ENCODE assay signal across 20 cellular contexts in the genomic region with DNA sequence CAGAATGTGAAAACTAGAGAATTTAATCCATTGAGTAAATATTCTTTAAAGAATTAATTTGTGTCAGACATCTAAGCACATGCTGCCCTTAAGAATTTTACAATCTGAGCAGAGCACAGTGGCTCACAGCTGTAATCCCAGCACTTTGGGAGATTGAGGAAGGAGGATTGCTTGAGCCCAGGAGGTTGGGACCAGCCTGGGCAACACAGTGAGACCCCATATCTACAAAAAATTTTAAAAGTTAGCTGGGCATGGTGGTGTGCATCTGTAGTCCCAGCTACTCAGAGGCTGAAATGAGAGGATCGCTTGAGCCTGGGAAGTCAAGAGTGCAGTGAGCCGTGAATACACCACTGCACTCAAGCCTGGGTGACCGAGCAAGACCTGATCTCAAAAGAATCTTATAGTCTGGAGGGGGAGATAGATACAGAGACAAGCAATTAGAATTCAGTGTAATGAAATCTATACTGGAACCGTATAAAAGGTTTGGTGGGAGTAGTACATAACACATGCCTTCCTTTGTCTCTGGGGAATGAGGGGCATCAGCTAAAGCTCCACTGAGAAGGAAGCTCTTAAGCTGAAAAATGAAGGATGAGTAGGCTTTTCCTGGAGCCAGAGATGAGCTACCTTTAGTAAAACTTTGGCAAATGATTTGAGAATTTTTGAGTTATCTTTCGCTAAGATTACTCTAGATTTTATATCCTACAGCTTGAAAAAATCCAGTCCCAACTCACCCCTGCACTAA. TPM values are rescaled to one million over a fixed set of nuclear protein-coding genes. Genes with fewer than 3 reads are reported as not detected.
DNase-seq lines count a peak whose midpoint lies in the region; ATAC-seq and TF ChIP-seq lines count a peak whose summit lies in the region.
"Had no signal": no experiment of that assay in that cellular context is flagged by ENCODE, and none has a peak within 500 bp of the region (broad histone marks: within the 10 kb centered on the region; RNA-seq: fewer than 3 reads in every experiment).

No MANE protein-coding gene starts in this region.

- intact Hi-C loops in PC-9 (cut with micrococcal nuclease; ENCODE audit: unreplicated experiment): no loop called here

- H4K20me1 ChIP-seq in PC-9 (ENCODE audit: insufficient read depth): no peaks in the 10 kb centered on the region; the same call in 1 of the 2 replicates

- peaks cover 77% of the 10 kb centered on the region for H3K79me2 ChIP-seq in PC-9 (ENCODE audit: low read depth)

- H3K27me3 Mint-ChIP-seq in CD4-positive, CD25-positive, alpha-beta regulatory T cell: no peaks in the 10 kb centered on the region
- no peaks in the 10 kb centered on the region for H3K27me3 Mint-ChIP-seq in WTC11 (ENCODE audit: low read depth)
- H3K27me3 Mint-ChIP-seq: CD4-positive, alpha-beta memory T cell; stimulated activated memory B cell treated with anti-CD40 and anti-IgM and Interleukin-4, amounts not matched to agents 10 μg/mL and 1 μg/mL and 100 μg/mL, for 72 hours had no signal

- no peak overlapping the region for H2AFZ ChIP-seq in PC-9

- TF ChIP-seq CTCF in PC-9 (conservative IDR thresholded peaks at IDR 0.05) (no peak), WTC11 (IDR thresholded peaks at IDR 0.05) (no peak)

- H3K4me1 Mint-ChIP-seq in CD4-positive, CD25-positive, alpha-beta regulatory T cell: peaks cover 45 to 80% (median 59%) of the 10 kb centered on the region in 4 donors
- peaks cover 10% of the 10 kb centered on the region for H3K4me1 Mint-ChIP-seq in WTC11

- no peak overlapping the region for H3K27ac ChIP-seq in CD4-positive, CD25-positive, alpha-beta regulatory T cell (ENCODE audit: insufficient read depth, low read length, poor library complexity, severe bottlenecking)
- 0 out of 2 replicates have a peak overlapping the region, but pooled peaks have one; percentile 5 for H3K27ac ChIP-seq in PC-9
- no peak overlapping the region for H3K27ac ChIP-seq in effector memory CD4-positive, alpha-beta T cell (ENCODE audit: insufficient read depth, low read length, poor library complexity, severe bottlenecking)
- H3K27ac ChIP-seq: left ventricle myocardium inferior had no signal

- no peaks in the 10 kb centered on the region for H3F3A ChIP-seq in PC-9 (ENCODE audit: insufficient read depth, low read depth)

- BruUV-seq in PC-9 (replicated peaks; lab: Mats Ljungman, UMichigan): no TSS peak

- peaks cover 18% of the 10 kb centered on the region for H3K4me1 ChIP-seq in CD4-positive, CD25-positive, alpha-beta regulatory T cell (ENCODE audit: control insufficient read depth, insufficient read depth, low read length, poor library complexity, severe bottlenecking)
- H3K4me1 ChIP-seq in PC-9 (replicated peaks; ENCODE audit: insufficient read depth): peaks cover 9% of the 10 kb centered on the region
- H3K4me1 ChIP-seq in effector memory CD4-positive, alpha-beta T cell (ENCODE audit: control insufficient read depth, insufficient read depth, low read length, poor library complexity, severe bottlenecking): peaks cover 4% of the 10 kb centered on the region

- H3K4me3 ChIP-seq in CD4-positive, CD25-positive, alpha-beta regulatory T cell (ENCODE audit: low read depth, low read length): no peak overlapping the region
- no peak overlapping the region for H3K4me3 ChIP-seq in PC-9
- no peak overlapping the region for H3K4me3 ChIP-seq in effector memory CD4-positive, alpha-beta T cell (ENCODE audit: insufficient read depth, low read depth, low read length, poor library complexity, severe bottlenecking)
- H3K4me3 ChIP-seq: left ventricle myocardium inferior, smooth muscle cell had no signal

- no peaks in the 10 kb centered on the region for H3K9me2 ChIP-seq in PC-9 (ENCODE audit: insufficient read depth)

- ATAC-seq in CD4-positive, CD25-positive, alpha-beta regulatory T cell (ENCODE audit: low read depth in 2 of 2): no peak
- ATAC-seq in WTC11 (no peak; the same call in 1 of the 2 replicates), HG02840 (IDR thresholded peaks at IDR 0.05; ENCODE audit: low FRiP score, unreplicated experiment) (no peak)
- ATAC-seq: activated CD8-positive, alpha-beta T cell treated with anti-CD3 and anti-CD28 coated beads, Interleukin-2, amount 10 ng/mL, durations not matched to agents 7 days and 5 days; stimulated activated memory B cell treated with anti-CD40 and anti-IgM and Interleukin-4, amounts not matched to agents 10 μg/mL and 1 μg/mL and 100 μg/mL, for 72 hours had no signal

- H3K27ac Mint-ChIP-seq in CD4-positive, CD25-positive, alpha-beta regulatory T cell: peak overlapping the region; percentile 48 to 80 (median 79)
- no peak overlapping the region for H3K27ac Mint-ChIP-seq in WTC11
- H3K27ac Mint-ChIP-seq: activated CD8-positive, alpha-beta T cell treated with anti-CD3 and anti-CD28 coated beads, Interleukin-2, amount 10 ng/mL, durations not matched to agents 7 days and 5 days; stimulated activated memory B cell treated with anti-CD40 and anti-IgM and Interleukin-4, amounts not matched to agents 10 μg/mL and 1 μg/mL and 100 μg/mL, for 72 hours had no signal

- CTCF ChIA-PET in PC-9 (lab: Charles Lee) (no interaction called here), WTC11 (lab: Charles Lee) (interaction anchor here (1.0 to 1.1 kb wide), 2 partner anchors 100 to 104 kb away, joined by 3 to 4 read pairs; no protein-coding TSS in a partner anchor)

- POLR2A ChIA-PET in PC-9 (lab: Charles Lee; ENCODE audit: unreplicated experiment) (interaction anchor here (0.7 kb wide), 1 partner anchor 22 kb away, joined by 7 read pairs; no protein-coding TSS in a partner anchor), WTC11 (lab: Charles Lee) (no interaction called here)

- no peak overlapping the region for H3K4me2 ChIP-seq in PC-9
- H3K4me2 ChIP-seq: smooth muscle cell had no signal

- H3K4me3 Mint-ChIP-seq in CD4-positive, CD25-positive, alpha-beta regulatory T cell: peak overlapping the region in 1 of 4 donors; percentile 9
- no peak overlapping the region for H3K4me3 Mint-ChIP-seq in WTC11
- H3K4me3 Mint-ChIP-seq: activated CD8-positive, alpha-beta T cell treated with anti-CD3 and anti-CD28 coated beads, Interleukin-2, amount 10 ng/mL, durations not matched to agents 7 days and 5 days; stimulated activated memory B cell treated with anti-CD40 and anti-IgM and Interleukin-4, amounts not matched to agents 10 μg/mL and 1 μg/mL and 100 μg/mL, for 72 hours had no signal

- no peak for DNase-seq in CD4-positive, CD25-positive, alpha-beta regulatory T cell
- DNase-seq in DMS53 treated with DMSO at 0.1 percent for 48 hours (lab: John Stamatoyannopoulos, UW; ENCODE audit: unreplicated experiment) (peak; percentile 7), PC-9 (no peak), left kidney (ENCODE audit: low read depth, low spot score) (peak; percentile 70), SKM-1 (lab: John Stamatoyannopoulos, UW; ENCODE audit: unreplicated experiment) (no peak), WTC11 (ENCODE audit: low spot score) (no peak)
- no peak for DNase-seq in effector memory CD4-positive, alpha-beta T cell
- DNase-seq: activated CD4-positive, CD25-positive, alpha-beta regulatory T cell treated with anti-CD3 and anti-CD28 coated beads, Interleukin-2, amount 50 U/mL, for 72 hours; activated CD8-positive, alpha-beta T cell treated with anti-CD3 and anti-CD28 coated beads, Interleukin-2, amount 10 ng/mL, durations not matched to agents 7 days and 5 days; activated naive CD4-positive, alpha-beta T cell; activated T-cell treated with anti-CD3 and anti-CD28 coated beads, Interleukin-2, amount 50 U/mL, for 1 hour; CD4-positive, alpha-beta memory T cell; foreskin fibroblast; IMR-90; left ventricle myocardium inferior; NCI-H1417 treated with DMSO at 0.1 percent for 48 hours; NCI-H526 treated with DMSO at 0.1 percent for 48 hours had no signal

- H3K36me3 ChIP-seq in CD4-positive, CD25-positive, alpha-beta regulatory T cell (ENCODE audit: control insufficient read depth, insufficient read depth, low read length): no peaks in the 10 kb centered on the region
- no peaks in the 10 kb centered on the region for H3K36me3 ChIP-seq in PC-9 (ENCODE audit: low read depth)
- H3K36me3 ChIP-seq in effector memory CD4-positive, alpha-beta T cell (ENCODE audit: control insufficient read depth, insufficient read depth, low read length): no peaks in the 10 kb centered on the region
- H3K36me3 ChIP-seq: left ventricle myocardium inferior had no signal

- peaks cover 9% of the 10 kb centered on the region for H3K36me3 Mint-ChIP-seq in CD4-positive, CD25-positive, alpha-beta regulatory T cell
- H3K36me3 Mint-ChIP-seq in WTC11: no peaks in the 10 kb centered on the region

- no peaks in the 10 kb centered on the region for H3K9me3 ChIP-seq in CD4-positive, CD25-positive, alpha-beta regulatory T cell (ENCODE audit: control insufficient read depth in 2 of 2, low read length in 2 of 2)
- H3K9me3 ChIP-seq in PC-9 (ENCODE audit: insufficient read depth, low read depth): no peaks in the 10 kb centered on the region
- no peaks in the 10 kb centered on the region for H3K9me3 ChIP-seq in effector memory CD4-positive, alpha-beta T cell (ENCODE audit: control insufficient read depth, low read length)
- H3K9me3 ChIP-seq: left ventricle myocardium inferior had no signal

- H3K27me3 ChIP-seq in CD4-positive, CD25-positive, alpha-beta regulatory T cell (ENCODE audit: control insufficient read depth, insufficient read depth, low read length): no peaks in the 10 kb centered on the region
- H3K27me3 ChIP-seq in PC-9 (ENCODE audit: insufficient read depth, low read depth): no peaks in the 10 kb centered on the region
- H3K27me3 ChIP-seq in effector memory CD4-positive, alpha-beta T cell (replicated peaks; ENCODE audit: control insufficient read depth, insufficient read depth, low read length, poor library complexity, severe bottlenecking): no peaks in the 10 kb centered on the region

- no peaks in the 10 kb centered on the region for H3K9me3 Mint-ChIP-seq in CD4-positive, CD25-positive, alpha-beta regulatory T cell
- no peaks in the 10 kb centered on the region for H3K9me3 Mint-ChIP-seq in WTC11
- H3K9me3 Mint-ChIP-seq: stimulated activated memory B cell treated with anti-CD40 and anti-IgM and Interleukin-4, amounts not matched to agents 10 μg/mL and 1 μg/mL and 100 μg/mL, for 72 hours had no signal

RNA-seq across cellular contexts. Expression of a gene that starts 21.3 kb away (rescaled TPM):
- 151 TPM for total RNA-seq in CD4-positive, CD25-positive, alpha-beta regulatory T cell
- 10 to 100 TPM; 26.8 to 51.6 (median 37.1) TPM for polyA plus RNA-seq in CD4-positive, CD25-positive, alpha-beta regulatory T cell
- 48.3 and 66.5 TPM in 2 replicates for total RNA-seq in PC-9 (2021)
- 22.4 to 25.7 TPM (median 24.2 TPM) in 3 replicates for total RNA-seq in WTC11 (2021)

Comparison
In these comparisons a context has a peak if more than half of its experiments do, and no peak if none do; other contexts are left out.
1. DNase-seq: peak in DMS53 treated with DMSO at 0.1 percent for 48 hours (single experiment) and left kidney (single experiment); none in CD4-positive, CD25-positive, alpha-beta regulatory T cell (0 of 3), PC-9 (0 of 2), SKM-1 (single experiment), WTC11 (single experiment) and effector memory CD4-positive, alpha-beta T cell (0 of 3).